2 cellular contexts compared by ENCODE assay signal in the genomic region with DNA sequence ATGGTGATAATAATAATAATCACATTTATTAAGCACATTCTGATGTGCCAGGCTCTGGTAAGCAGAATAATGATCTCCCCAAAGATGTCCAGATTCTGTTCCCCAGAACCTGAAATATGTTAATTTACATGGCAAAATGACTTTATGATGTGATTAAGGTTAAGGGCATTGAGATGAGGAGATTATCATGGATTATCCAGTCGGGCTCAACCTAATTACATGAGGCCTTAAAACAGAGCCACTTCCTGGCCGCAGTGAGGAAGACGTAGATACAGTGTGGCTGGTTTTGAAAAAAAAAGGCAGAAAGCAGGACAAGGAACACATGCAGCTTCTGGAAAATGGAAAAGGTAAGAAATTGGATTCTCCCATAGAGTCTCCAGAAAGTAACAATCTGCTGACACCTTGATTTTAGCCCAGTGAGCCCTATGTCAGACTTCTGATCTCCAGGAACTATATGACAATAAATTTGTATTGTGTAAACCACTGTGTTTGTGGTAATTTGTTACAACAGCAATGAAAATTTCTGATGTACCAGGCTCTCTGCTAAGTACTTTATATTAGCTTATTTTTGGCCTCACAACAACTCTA.
TF ChIP-seq lines count a peak whose summit lies in the region.

No MANE protein-coding gene starts in this region.

TF ChIP-seq in SK-N-SH, 30 proteins besides CTCF, POLR2A, EP300 and RAD21 (continued from another document):
- TF ChIP-seq GATA2 (CRISPR knock-in tag; IDR thresholded peaks at IDR 0.05) (peak; percentile 50), PBX3 (IDR thresholded peaks at IDR 0.05) (no peak), POLR2AphosphoS5 (IDR thresholded peaks at IDR 0.05; ENCODE audit: low read depth, low read length) (no peak)

TF ChIP-seq in SK-N-SH treated with all-trans-retinoic acid at 6 μM for 48 hours, 23 proteins besides CTCF, POLR2A, EP300 and RAD21 (continued from another document):
- TF ChIP-seq BACH2 (CRISPR knock-in tag; IDR thresholded peaks at IDR 0.05; ENCODE audit: borderline replicate concordance) (no peak), RARB (CRISPR knock-in tag; IDR thresholded peaks at IDR 0.05) (no peak)
